In genomic region chr10:124379609-124380193, GRCh38 we compare ENCODE assay signal across 22 cellular contexts.
"Had no signal": no experiment of that assay in that cellular context is flagged by ENCODE, and none has a peak within 500 bp of the region (broad histone marks: within the 10 kb centered on the region; RNA-seq: fewer than 3 reads in every experiment).

No MANE protein-coding gene starts in this region.

- H3K9ac ChIP-seq: parathyroid adenoma had no signal

- H3K4me1 Mint-ChIP-seq: activated naive CD8-positive, alpha-beta T cell treated with anti-CD3 and anti-CD28 coated beads for 36 hours had no signal

- H3K27me3 ChIP-seq: hepatocyte, testis had no signal

- H3K36me3 ChIP-seq: WERI-Rb-1 had no signal

- H3K36me3 Mint-ChIP-seq: activated naive CD8-positive, alpha-beta T cell treated with anti-CD3 and anti-CD28 coated beads for 36 hours; type B pancreatic cell had no signal

- H3K27ac Mint-ChIP-seq: activated naive CD8-positive, alpha-beta T cell treated with anti-CD3 and anti-CD28 coated beads for 36 hours; nephron; stimulated activated naive B cell treated with anti-CD40 and anti-IgM and Interleukin-4, amounts not matched to agents 10 μg/mL and 1 μg/mL and 100 μg/mL, for 72 hours; type B pancreatic cell had no signal

- ATAC-seq: left ventricle myocardium superior; sciatic nerve; stimulated activated naive B cell treated with anti-CD40 and anti-IgM and Interleukin-4, amounts not matched to agents 10 μg/mL and 1 μg/mL and 100 μg/mL, for 72 hours had no signal

- H3K9me3 Mint-ChIP-seq: activated naive CD8-positive, alpha-beta T cell treated with anti-CD3 and anti-CD28 coated beads for 36 hours; nephron; stimulated activated naive B cell treated with anti-CD40 and anti-IgM and Interleukin-4, amounts not matched to agents 10 μg/mL and 1 μg/mL and 100 μg/mL, for 72 hours; type B pancreatic cell had no signal

- DNase-seq: activated CD4-positive, alpha-beta T cell treated with anti-CD3 and anti-CD28 coated beads for 1 hour; activated CD4-positive, alpha-beta T cell treated with anti-CD3 and anti-CD28 coated beads, Interleukin-2, amount 50 U/mL, for 1 hour; activated naive CD4-positive, alpha-beta T cell; activated naive CD8-positive, alpha-beta T cell treated with anti-CD3 and anti-CD28 coated beads for 36 hours; activated T-cell treated with anti-CD3 and anti-CD28 coated beads, Interleukin-2, amount 50 U/mL, for 1 hour; central memory CD4-positive, alpha-beta T cell; effector memory CD4-positive, alpha-beta T cell; glutamatergic neuron; kidney glomerular epithelial cell; left ventricle myocardium superior; stimulated activated CD4-positive, alpha-beta T cell treated with anti-CD3 and anti-CD28 coated beads, Interleukin-15, amount 100 ng/mL, for 24 hours; stimulated activated CD4-positive, alpha-beta T cell treated with anti-CD3 and anti-CD28 coated beads, Interleukin-2, amount 100 ng/mL, for 48 hours; stimulated activated CD8-positive, alpha-beta memory T cell treated with anti-CD3 and anti-CD28 coated beads, Interleukin-4, amount 100 ng/mL, for 48 hours; stimulated activated naive B cell treated with anti-CD40 and anti-IgM and Interleukin-4, amounts not matched to agents 10 μg/mL and 1 μg/mL and 100 μg/mL, for 72 hours; testis; WERI-Rb-1 had no signal

- H3K9me3 ChIP-seq: testis had no signal

- H3K4me1 ChIP-seq: parathyroid adenoma, testis had no signal

- H3K4me3 ChIP-seq: hepatocyte, smooth muscle cell, testis had no signal

- H3K4me3 Mint-ChIP-seq: activated naive CD8-positive, alpha-beta T cell treated with anti-CD3 and anti-CD28 coated beads for 36 hours; nephron; stimulated activated naive B cell treated with anti-CD40 and anti-IgM and Interleukin-4, amounts not matched to agents 10 μg/mL and 1 μg/mL and 100 μg/mL, for 72 hours; type B pancreatic cell had no signal

- H3K27ac ChIP-seq: hepatocyte, parathyroid adenoma, testis, WERI-Rb-1 had no signal
